20 cellular contexts compared by ENCODE assay signal in genomic region chr16:85665929-85666328, GRCh38.
"Had no signal": no experiment of that assay in that cellular context is flagged by ENCODE, and none has a peak within 500 bp of the region (broad histone marks: within the 10 kb centered on the region; RNA-seq: fewer than 3 reads in every experiment).

No MANE protein-coding gene starts in this region.

- H3K9me3 ChIP-seq: esophagus squamous epithelium, gastrocnemius medialis, ovary, psoas muscle, right atrium auricular region, testis, vagina had no signal

- ATAC-seq: activated CD8-positive, alpha-beta T cell treated with anti-CD3 and anti-CD28 coated beads, Interleukin-2, amount 10 ng/mL, durations not matched to agents 7 days and 5 days; activated T-helper 17 cell treated with anti-CD3 and anti-CD28 coated beads, Interleukin-2, amount 50 U/mL, for 72 hours; gastrocnemius medialis; naive thymus-derived CD4-positive, alpha-beta T cell; psoas muscle had no signal

- H3K9me3 Mint-ChIP-seq: activated CD4-positive, alpha-beta T cell treated with anti-CD3 and anti-CD28 coated beads, Interleukin-2, amount 10 ng/mL, durations not matched to agents 24 days and 14 days; activated naive CD8-positive, alpha-beta T cell treated with anti-CD3 and anti-CD28 coated beads for 36 hours; activated T-helper 17 cell treated with anti-CD3 and anti-CD28 coated beads, Interleukin-2, amount 50 U/mL, for 72 hours; naive thymus-derived CD4-positive, alpha-beta T cell had no signal

- H3K4me3 Mint-ChIP-seq: activated CD4-positive, alpha-beta T cell treated with anti-CD3 and anti-CD28 coated beads, Interleukin-2, amount 10 ng/mL, durations not matched to agents 24 days and 14 days; activated CD8-positive, alpha-beta T cell treated with anti-CD3 and anti-CD28 coated beads, Interleukin-2, amount 10 ng/mL, durations not matched to agents 7 days and 5 days; activated naive CD8-positive, alpha-beta T cell treated with anti-CD3 and anti-CD28 coated beads for 36 hours; activated T-helper 17 cell treated with anti-CD3 and anti-CD28 coated beads, Interleukin-2, amount 50 U/mL, for 72 hours; naive thymus-derived CD4-positive, alpha-beta T cell had no signal

- H3K27me3 Mint-ChIP-seq: activated CD4-positive, alpha-beta T cell treated with anti-CD3 and anti-CD28 coated beads, Interleukin-2, amount 10 ng/mL, durations not matched to agents 24 days and 14 days; activated naive CD8-positive, alpha-beta T cell treated with anti-CD3 and anti-CD28 coated beads for 36 hours; activated T-helper 17 cell treated with anti-CD3 and anti-CD28 coated beads, Interleukin-2, amount 50 U/mL, for 72 hours; naive thymus-derived CD4-positive, alpha-beta T cell had no signal

- H3K4me1 Mint-ChIP-seq: activated T-helper 17 cell treated with anti-CD3 and anti-CD28 coated beads, Interleukin-2, amount 50 U/mL, for 72 hours; naive thymus-derived CD4-positive, alpha-beta T cell had no signal

- H3K4me3 ChIP-seq: coronary artery, esophagus squamous epithelium, gastrocnemius medialis, lung, ovary, psoas muscle, right atrium auricular region, testis, vagina had no signal

- DNase-seq: activated CD4-positive, alpha-beta T cell treated with anti-CD3 and anti-CD28 coated beads, Interleukin-2, amount 10 ng/mL, durations not matched to agents 24 days and 14 days; activated CD8-positive, alpha-beta T cell treated with anti-CD3 and anti-CD28 coated beads, Interleukin-2, amount 10 ng/mL, durations not matched to agents 7 days and 5 days; activated naive CD8-positive, alpha-beta T cell treated with anti-CD3 and anti-CD28 coated beads for 36 hours; activated T-cell treated with anti-CD3 and anti-CD28 coated beads, Interleukin-2, amount 50 U/mL, for 1 hour; esophagus squamous epithelium; gastrocnemius medialis; naive thymus-derived CD4-positive, alpha-beta T cell; small intestine; stimulated activated CD4-positive, alpha-beta T cell treated with anti-CD3 and anti-CD28 coated beads, Interleukin-2, amount 100 ng/mL, for 48 hours; stimulated activated CD8-positive, alpha-beta memory T cell treated with anti-CD3 and anti-CD28 coated beads, Interleukin-4, amount 100 ng/mL, for 48 hours; stimulated activated naive CD4-positive, alpha-beta T cell; testis; trophoblast cell had no signal

- H3K27ac ChIP-seq: coronary artery, esophagus squamous epithelium, gastrocnemius medialis, ovary, psoas muscle, right atrium auricular region, testis, vagina had no signal

- H3K27ac Mint-ChIP-seq: activated CD4-positive, alpha-beta T cell treated with anti-CD3 and anti-CD28 coated beads, Interleukin-2, amount 10 ng/mL, durations not matched to agents 24 days and 14 days; activated CD8-positive, alpha-beta T cell treated with anti-CD3 and anti-CD28 coated beads, Interleukin-2, amount 10 ng/mL, durations not matched to agents 7 days and 5 days; activated T-helper 17 cell treated with anti-CD3 and anti-CD28 coated beads, Interleukin-2, amount 50 U/mL, for 72 hours had no signal

- H3K27me3 ChIP-seq: esophagus squamous epithelium, gastrocnemius medialis, ovary, right atrium auricular region, testis, vagina had no signal

- H3K4me1 ChIP-seq: esophagus squamous epithelium, right atrium auricular region, testis, vagina had no signal
